25 cellular contexts compared by ENCODE assay signal in the genomic region with DNA sequence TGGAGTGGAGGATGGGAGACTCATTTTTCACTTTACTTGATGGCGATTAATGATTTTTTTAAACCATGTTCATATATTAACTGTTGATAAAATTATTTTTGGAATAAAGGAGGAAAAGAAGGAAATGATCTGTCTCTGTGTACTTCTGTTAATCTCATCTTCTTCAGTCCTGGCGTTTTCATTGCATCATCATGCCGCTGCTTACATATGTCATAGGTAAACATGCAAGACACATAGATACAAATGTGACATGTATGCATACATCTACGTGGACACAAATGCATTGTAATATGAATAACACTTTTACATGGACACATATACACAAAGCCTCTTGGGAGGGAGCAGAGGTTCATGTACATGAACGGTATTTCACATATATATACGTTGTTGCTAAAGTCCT. TPM values are rescaled to one million over a fixed set of nuclear protein-coding genes. Genes with fewer than 3 reads are reported as not detected.
"Had no signal": no experiment of that assay in that cellular context is flagged by ENCODE, and none has a peak within 500 bp of the region (broad histone marks: within the 10 kb centered on the region; RNA-seq: fewer than 3 reads in every experiment).

No MANE protein-coding gene starts in this region.

- DNase-seq: activated CD4-positive, alpha-beta T cell treated with anti-CD3 and anti-CD28 coated beads for 4 hours; activated CD4-positive, alpha-beta T cell treated with anti-CD3 and anti-CD28 coated beads, Interleukin-2, amount 50 U/mL, for 48 hours; activated CD4-positive, CD25-positive, alpha-beta regulatory T cell; activated CD8-positive, alpha-beta memory T cell treated with anti-CD3 and anti-CD28 coated beads, Interleukin-2, amount 50 U/mL, for 48 hours; activated naive CD4-positive, alpha-beta T cell; activated T-cell treated with anti-CD3 and anti-CD28 coated beads, Interleukin-2, amount 50 U/mL, for 4 hours; adrenal gland; brain microvascular endothelial cell; caudate nucleus; dermis blood vessel endothelial cell; effector CD8-positive, alpha-beta T cell; foreskin melanocyte; left ventricle myocardium superior; midbrain; spleen; stimulated activated CD4-positive, alpha-beta T cell treated with anti-CD3 and anti-CD28 coated beads, Interleukin-4, amount 100 ng/mL, for 24 hours; stimulated activated naive CD4-positive, alpha-beta T cell treated with Interleukin-2 at 50 U/mL for 16 hours; T-helper 17 cell had no signal

- H3K36me3 ChIP-seq: adrenal gland, ascending aorta, brain microvascular endothelial cell, spleen had no signal

- ATAC-seq: activated T-cell treated with anti-CD3 and anti-CD28 coated beads, Interleukin-2, amount 50 U/mL, for 4 hours; left ventricle myocardium superior; T-helper 17 cell had no signal

- H3K4me1 ChIP-seq: adrenal gland, ascending aorta, spleen had no signal

- H3K27me3 ChIP-seq: ascending aorta, brain microvascular endothelial cell had no signal

- H3K27ac ChIP-seq: adrenal gland, ascending aorta, brain microvascular endothelial cell, spleen had no signal

- H3K9me3 ChIP-seq: adrenal gland, ascending aorta had no signal

- H3K4me3 ChIP-seq: adrenal gland, ascending aorta, spleen had no signal

RNA-seq across cellular contexts. Expression of gene TMEM174, which starts 10.0 kb away (rescaled TPM):
- total RNA-seq: activated CD8-positive, alpha-beta memory T cell treated with anti-CD3 and anti-CD28 coated beads for 36 hours; activated T-cell treated with anti-CD3 and anti-CD28 coated beads, Interleukin-2, amount 50 U/mL, for 4 hours; activated T-helper 2 cell treated with anti-CD3 and anti-CD28 coated beads, Interferon-gamma antibody, Interleukin-2, Interleukin-4, amounts not matched to agents 10 μg/mL and 5 μg/mL and 100 μg/mL, durations not matched to agents 14 hours and 24 hours and 36 hours; adrenal gland; ascending aorta; dermis blood vessel endothelial cell; left ventricle myocardium superior; myocyte; osteoblast; posterior vena cava; spleen; T-helper 17 cell; ureter had no signal
